ENCODE assay signal across 2 cellular contexts in genomic region chr17:36617773-36618172, GRCh38.
A peak's percentile ranks its signal among the peaks of the same experiment; 100 is the strongest.
TF ChIP-seq lines count a peak whose summit lies in the region.

No MANE protein-coding gene starts in this region.

TF ChIP-seq in HepG2, 621 proteins besides CTCF, POLR2A, EP300 and RAD21:
- TF ChIP-seq ZIK1 (CRISPR knock-in tag; IDR thresholded peaks at IDR 0.05; ENCODE audit: borderline replicate concordance, low read depth) (no peak), ZNF333 (CRISPR knock-in tag; IDR thresholded peaks at IDR 0.05; ENCODE audit: borderline replicate concordance) (no peak), ZNF724P (CRISPR knock-in tag; IDR thresholded peaks at IDR 0.05; ENCODE audit: borderline replicate concordance) (no peak), KAT2B (IDR thresholded peaks at IDR 0.05; ENCODE audit: borderline replicate concordance, low read depth, low read length) (peak; percentile 93), TSC22D2 (CRISPR knock-in tag; IDR thresholded peaks at IDR 0.05; ENCODE audit: borderline replicate concordance) (no peak), ZNF432 (CRISPR knock-in tag; IDR thresholded peaks at IDR 0.05; ENCODE audit: borderline replicate concordance) (no peak), ZSCAN25 (CRISPR knock-in tag; IDR thresholded peaks at IDR 0.05) (peak; percentile 59; the same call in 1 of the 2 replicates), ZNF282 (IDR thresholded peaks at IDR 0.05; ENCODE audit: partially characterized antibody) (no peak)

TF ChIP-seq in H1, 55 proteins besides CTCF, POLR2A, EP300 and RAD21:
- no peak for TF ChIP-seq GABPA (IDR thresholded peaks at IDR 0.05; ENCODE audit: borderline replicate concordance, insufficient read depth, low read length)
- no peak for TF ChIP-seq SP4 (IDR thresholded peaks at IDR 0.05; ENCODE audit: low read length)
- TF ChIP-seq CHD1 (IDR thresholded peaks at IDR 0.05; ENCODE audit: low read depth, low read length) = no peak
- no peak for TF ChIP-seq SIX5 (IDR thresholded peaks at IDR 0.05; ENCODE audit: low read depth, low read length)
- TF ChIP-seq BCL11A (IDR thresholded peaks at IDR 0.05; ENCODE audit: low read depth in 2 of 2, low read length in 2 of 2) = no peak
- TF ChIP-seq ZNF274 (IDR thresholded peaks at IDR 0.05; ENCODE audit: borderline replicate concordance, extremely low read depth, low read length) = no peak
- TF ChIP-seq POU5F1 (IDR thresholded peaks at IDR 0.05; ENCODE audit: low read depth, low read length) = no peak
- TF ChIP-seq CHD2 (IDR thresholded peaks at IDR 0.05; ENCODE audit: low read length) = no peak
- TF ChIP-seq CBX8 (IDR thresholded peaks at IDR 0.05; ENCODE audit: borderline replicate concordance, low read depth, low read length) = no peak
- TF ChIP-seq JUND (IDR thresholded peaks at IDR 0.05; ENCODE audit: low read length) = no peak
- TF ChIP-seq POLR2AphosphoS5 (IDR thresholded peaks at IDR 0.05; ENCODE audit: low read depth, low read length) = no peak
- no peak for TF ChIP-seq PHF8 (conservative IDR thresholded peaks at IDR 0.05; ENCODE audit: low read depth, low read length)
- no peak for TF ChIP-seq SIN3A (conservative IDR thresholded peaks at IDR 0.05 in 1 of 2, IDR thresholded peaks at IDR 0.05 in 1 of 2; ENCODE audit: low read depth in 1 of 2, low read length in 2 of 2)
- TF ChIP-seq RFX5 (IDR thresholded peaks at IDR 0.05; ENCODE audit: borderline replicate concordance, low read depth, low read length) = no peak
- no peak for TF ChIP-seq HDAC2 (IDR thresholded peaks at IDR 0.05; ENCODE audit: borderline replicate concordance in 1 of 2, low read depth in 2 of 2, low read length in 2 of 2)
- TF ChIP-seq NANOG (IDR thresholded peaks at IDR 0.05; ENCODE audit: insufficient read depth, low read depth, low read length, poor library complexity, severe bottlenecking) = no peak
